1 cellular context compared by ENCODE assay signal in the genomic region with DNA sequence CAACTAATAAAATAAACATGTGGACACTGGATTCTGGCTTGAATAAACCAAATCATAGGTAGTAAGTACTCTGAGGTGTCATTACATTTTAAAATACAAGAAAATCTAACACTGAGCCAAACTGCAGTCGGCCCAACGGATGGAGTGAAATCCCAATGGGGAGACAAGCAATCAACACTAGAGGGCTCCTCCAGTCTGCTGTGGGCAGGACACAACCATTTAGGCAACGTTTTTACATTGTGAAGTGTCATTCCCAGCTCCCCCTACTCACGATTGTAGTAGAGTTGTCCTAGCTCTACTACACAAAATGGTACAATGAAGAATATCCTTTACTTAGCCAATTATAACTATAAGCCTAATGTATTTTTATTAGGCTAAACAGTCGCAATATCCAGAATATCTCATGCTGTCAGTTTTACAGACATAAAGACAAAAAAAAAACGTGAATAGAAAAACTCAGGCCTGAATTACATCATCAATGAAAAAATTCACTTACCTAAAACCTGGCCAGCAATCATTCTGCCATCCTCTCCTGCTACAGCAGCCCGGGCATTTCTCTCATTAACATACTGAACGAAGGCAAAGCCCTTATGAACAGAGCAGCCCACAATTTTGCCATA.
TF ChIP-seq lines count a peak whose summit lies in the region.

No MANE protein-coding gene starts in this region.

TF ChIP-seq in H1, 55 proteins besides CTCF, POLR2A, EP300 and RAD21:
- TF ChIP-seq JUND (IDR thresholded peaks at IDR 0.05; ENCODE audit: low read length) (peak; percentile 17; the same call in 1 of the 2 replicates), TEAD4 (IDR thresholded peaks at IDR 0.05; ENCODE audit: low read depth, low read length) (no peak), CTBP2 (IDR thresholded peaks at IDR 0.05; ENCODE audit: borderline replicate concordance, insufficient read depth, insufficient read length, low read length) (no peak)
- TF ChIP-seq, protein P1, sequence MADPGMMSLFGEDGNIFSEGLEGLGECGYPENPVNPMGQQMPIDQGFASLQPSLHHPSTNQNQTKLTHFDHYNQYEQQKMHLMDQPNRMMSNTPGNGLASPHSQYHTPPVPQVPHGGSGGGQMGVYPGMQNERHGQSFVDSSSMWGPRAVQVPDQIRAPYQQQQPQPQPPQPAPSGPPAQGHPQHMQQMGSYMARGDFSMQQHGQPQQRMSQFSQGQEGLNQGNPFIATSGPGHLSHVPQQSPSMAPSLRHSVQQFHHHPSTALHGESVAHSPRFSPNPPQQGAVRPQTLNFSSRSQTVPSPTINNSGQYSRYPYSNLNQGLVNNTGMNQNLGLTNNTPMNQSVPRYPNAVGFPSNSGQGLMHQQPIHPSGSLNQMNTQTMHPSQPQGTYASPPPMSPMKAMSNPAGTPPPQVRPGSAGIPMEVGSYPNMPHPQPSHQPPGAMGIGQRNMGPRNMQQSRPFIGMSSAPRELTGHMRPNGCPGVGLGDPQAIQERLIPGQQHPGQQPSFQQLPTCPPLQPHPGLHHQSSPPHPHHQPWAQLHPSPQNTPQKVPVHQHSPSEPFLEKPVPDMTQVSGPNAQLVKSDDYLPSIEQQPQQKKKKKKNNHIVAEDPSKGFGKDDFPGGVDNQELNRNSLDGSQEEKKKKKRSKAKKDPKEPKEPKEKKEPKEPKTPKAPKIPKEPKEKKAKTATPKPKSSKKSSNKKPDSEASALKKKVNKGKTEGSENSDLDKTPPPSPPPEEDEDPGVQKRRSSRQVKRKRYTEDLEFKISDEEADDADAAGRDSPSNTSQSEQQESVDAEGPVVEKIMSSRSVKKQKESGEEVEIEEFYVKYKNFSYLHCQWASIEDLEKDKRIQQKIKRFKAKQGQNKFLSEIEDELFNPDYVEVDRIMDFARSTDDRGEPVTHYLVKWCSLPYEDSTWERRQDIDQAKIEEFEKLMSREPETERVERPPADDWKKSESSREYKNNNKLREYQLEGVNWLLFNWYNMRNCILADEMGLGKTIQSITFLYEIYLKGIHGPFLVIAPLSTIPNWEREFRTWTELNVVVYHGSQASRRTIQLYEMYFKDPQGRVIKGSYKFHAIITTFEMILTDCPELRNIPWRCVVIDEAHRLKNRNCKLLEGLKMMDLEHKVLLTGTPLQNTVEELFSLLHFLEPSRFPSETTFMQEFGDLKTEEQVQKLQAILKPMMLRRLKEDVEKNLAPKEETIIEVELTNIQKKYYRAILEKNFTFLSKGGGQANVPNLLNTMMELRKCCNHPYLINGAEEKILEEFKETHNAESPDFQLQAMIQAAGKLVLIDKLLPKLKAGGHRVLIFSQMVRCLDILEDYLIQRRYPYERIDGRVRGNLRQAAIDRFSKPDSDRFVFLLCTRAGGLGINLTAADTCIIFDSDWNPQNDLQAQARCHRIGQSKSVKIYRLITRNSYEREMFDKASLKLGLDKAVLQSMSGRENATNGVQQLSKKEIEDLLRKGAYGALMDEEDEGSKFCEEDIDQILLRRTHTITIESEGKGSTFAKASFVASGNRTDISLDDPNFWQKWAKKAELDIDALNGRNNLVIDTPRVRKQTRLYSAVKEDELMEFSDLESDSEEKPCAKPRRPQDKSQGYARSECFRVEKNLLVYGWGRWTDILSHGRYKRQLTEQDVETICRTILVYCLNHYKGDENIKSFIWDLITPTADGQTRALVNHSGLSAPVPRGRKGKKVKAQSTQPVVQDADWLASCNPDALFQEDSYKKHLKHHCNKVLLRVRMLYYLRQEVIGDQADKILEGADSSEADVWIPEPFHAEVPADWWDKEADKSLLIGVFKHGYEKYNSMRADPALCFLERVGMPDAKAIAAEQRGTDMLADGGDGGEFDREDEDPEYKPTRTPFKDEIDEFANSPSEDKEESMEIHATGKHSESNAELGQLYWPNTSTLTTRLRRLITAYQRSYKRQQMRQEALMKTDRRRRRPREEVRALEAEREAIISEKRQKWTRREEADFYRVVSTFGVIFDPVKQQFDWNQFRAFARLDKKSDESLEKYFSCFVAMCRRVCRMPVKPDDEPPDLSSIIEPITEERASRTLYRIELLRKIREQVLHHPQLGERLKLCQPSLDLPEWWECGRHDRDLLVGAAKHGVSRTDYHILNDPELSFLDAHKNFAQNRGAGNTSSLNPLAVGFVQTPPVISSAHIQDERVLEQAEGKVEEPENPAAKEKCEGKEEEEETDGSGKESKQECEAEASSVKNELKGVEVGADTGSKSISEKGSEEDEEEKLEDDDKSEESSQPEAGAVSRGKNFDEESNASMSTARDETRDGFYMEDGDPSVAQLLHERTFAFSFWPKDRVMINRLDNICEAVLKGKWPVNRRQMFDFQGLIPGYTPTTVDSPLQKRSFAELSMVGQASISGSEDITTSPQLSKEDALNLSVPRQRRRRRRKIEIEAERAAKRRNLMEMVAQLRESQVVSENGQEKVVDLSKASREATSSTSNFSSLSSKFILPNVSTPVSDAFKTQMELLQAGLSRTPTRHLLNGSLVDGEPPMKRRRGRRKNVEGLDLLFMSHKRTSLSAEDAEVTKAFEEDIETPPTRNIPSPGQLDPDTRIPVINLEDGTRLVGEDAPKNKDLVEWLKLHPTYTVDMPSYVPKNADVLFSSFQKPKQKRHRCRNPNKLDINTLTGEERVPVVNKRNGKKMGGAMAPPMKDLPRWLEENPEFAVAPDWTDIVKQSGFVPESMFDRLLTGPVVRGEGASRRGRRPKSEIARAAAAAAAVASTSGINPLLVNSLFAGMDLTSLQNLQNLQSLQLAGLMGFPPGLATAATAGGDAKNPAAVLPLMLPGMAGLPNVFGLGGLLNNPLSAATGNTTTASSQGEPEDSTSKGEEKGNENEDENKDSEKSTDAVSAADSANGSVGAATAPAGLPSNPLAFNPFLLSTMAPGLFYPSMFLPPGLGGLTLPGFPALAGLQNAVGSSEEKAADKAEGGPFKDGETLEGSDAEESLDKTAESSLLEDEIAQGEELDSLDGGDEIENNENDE (IDR thresholded peaks at IDR 0.05; ENCODE audit: insufficient replicate concordance, low read length) = no peak
